1 cellular context compared by ENCODE assay signal in the genomic region with DNA sequence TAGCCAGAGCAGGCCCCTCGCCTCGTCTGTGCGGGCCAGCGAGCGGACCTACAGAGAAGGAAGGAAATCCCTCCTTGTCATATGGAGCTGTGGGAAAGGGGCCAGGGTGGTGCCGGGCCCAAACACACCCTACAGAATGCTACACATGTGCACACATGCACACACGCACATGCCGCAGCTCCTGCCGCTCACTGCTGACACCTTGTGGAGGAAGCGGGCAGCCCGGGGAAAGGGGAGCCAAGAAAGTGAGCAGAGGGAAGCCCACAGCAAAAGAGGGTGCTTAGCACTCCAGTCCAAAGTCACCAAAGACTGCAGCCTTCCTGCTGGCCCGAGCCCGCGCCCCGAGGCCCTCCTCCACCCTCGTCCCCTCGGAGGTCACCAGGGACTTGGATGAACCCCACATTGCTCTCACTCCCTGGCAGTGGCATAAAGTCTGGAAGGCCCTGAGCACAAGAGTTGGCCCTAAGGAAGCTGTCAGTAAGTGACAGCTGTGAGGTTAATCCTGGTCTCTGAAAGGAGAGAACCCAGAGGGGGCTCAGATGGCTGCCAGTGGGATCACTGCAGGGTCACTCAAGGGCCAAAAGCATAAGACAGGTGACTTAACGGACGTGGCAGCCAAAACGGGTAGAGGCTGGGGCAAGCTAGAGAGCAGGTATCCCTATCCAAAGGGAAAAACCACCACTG.
TF ChIP-seq lines count a peak whose summit lies in the region.

No MANE protein-coding gene starts in this region.

TF ChIP-seq in HepG2, 621 proteins besides CTCF, POLR2A, EP300 and RAD21 (continued from another document and continues in another):
- no peak for TF ChIP-seq FOXO1 (CRISPR knock-in tag; IDR thresholded peaks at IDR 0.05)
- TF ChIP-seq, protein P1, sequence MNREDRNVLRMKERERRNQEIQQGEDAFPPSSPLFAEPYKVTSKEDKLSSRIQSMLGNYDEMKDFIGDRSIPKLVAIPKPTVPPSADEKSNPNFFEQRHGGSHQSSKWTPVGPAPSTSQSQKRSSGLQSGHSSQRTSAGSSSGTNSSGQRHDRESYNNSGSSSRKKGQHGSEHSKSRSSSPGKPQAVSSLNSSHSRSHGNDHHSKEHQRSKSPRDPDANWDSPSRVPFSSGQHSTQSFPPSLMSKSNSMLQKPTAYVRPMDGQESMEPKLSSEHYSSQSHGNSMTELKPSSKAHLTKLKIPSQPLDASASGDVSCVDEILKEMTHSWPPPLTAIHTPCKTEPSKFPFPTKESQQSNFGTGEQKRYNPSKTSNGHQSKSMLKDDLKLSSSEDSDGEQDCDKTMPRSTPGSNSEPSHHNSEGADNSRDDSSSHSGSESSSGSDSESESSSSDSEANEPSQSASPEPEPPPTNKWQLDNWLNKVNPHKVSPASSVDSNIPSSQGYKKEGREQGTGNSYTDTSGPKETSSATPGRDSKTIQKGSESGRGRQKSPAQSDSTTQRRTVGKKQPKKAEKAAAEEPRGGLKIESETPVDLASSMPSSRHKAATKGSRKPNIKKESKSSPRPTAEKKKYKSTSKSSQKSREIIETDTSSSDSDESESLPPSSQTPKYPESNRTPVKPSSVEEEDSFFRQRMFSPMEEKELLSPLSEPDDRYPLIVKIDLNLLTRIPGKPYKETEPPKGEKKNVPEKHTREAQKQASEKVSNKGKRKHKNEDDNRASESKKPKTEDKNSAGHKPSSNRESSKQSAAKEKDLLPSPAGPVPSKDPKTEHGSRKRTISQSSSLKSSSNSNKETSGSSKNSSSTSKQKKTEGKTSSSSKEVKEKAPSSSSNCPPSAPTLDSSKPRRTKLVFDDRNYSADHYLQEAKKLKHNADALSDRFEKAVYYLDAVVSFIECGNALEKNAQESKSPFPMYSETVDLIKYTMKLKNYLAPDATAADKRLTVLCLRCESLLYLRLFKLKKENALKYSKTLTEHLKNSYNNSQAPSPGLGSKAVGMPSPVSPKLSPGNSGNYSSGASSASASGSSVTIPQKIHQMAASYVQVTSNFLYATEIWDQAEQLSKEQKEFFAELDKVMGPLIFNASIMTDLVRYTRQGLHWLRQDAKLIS (CRISPR knock-in tag; IDR thresholded peaks at IDR 0.05) = no peak
- no peak for TF ChIP-seq ZNF629 (CRISPR knock-in tag; conservative IDR thresholded peaks at IDR 0.05)
- TF ChIP-seq HOXA7 (CRISPR knock-in tag; IDR thresholded peaks at IDR 0.05) = no peak
- TF ChIP-seq THAP11 (CRISPR knock-in tag; IDR thresholded peaks at IDR 0.05) = 0 out of 2 replicates have a peak, but pooled peaks have one; percentile 23
- TF ChIP-seq, protein P2, sequence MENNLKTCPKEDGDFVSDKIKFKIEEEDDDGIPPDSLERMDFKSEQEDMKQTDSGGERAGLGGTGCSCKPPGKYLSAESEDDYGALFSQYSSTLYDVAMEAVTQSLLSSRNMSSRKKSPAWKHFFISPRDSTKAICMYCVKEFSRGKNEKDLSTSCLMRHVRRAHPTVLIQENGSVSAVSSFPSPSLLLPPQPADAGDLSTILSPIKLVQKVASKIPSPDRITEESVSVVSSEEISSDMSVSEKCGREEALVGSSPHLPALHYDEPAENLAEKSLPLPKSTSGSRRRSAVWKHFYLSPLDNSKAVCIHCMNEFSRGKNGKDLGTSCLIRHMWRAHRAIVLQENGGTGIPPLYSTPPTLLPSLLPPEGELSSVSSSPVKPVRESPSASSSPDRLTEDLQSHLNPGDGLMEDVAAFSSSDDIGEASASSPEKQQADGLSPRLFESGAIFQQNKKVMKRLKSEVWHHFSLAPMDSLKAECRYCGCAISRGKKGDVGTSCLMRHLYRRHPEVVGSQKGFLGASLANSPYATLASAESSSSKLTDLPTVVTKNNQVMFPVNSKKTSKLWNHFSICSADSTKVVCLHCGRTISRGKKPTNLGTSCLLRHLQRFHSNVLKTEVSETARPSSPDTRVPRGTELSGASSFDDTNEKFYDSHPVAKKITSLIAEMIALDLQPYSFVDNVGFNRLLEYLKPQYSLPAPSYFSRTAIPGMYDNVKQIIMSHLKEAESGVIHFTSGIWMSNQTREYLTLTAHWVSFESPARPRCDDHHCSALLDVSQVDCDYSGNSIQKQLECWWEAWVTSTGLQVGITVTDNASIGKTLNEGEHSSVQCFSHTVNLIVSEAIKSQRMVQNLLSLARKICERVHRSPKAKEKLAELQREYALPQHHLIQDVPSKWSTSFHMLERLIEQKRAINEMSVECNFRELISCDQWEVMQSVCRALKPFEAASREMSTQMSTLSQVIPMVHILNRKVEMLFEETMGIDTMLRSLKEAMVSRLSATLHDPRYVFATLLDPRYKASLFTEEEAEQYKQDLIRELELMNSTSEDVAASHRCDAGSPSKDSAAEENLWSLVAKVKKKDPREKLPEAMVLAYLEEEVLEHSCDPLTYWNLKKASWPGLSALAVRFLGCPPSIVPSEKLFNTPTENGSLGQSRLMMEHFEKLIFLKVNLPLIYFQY (CRISPR knock-in tag; IDR thresholded peaks at IDR 0.05; ENCODE audit: borderline replicate concordance) = no peak
- TF ChIP-seq ZZZ3 (CRISPR knock-in tag; IDR thresholded peaks at IDR 0.05; ENCODE audit: borderline replicate concordance) = no peak
- TF ChIP-seq ZNF660 (CRISPR knock-in tag; IDR thresholded peaks at IDR 0.05; ENCODE audit: borderline replicate concordance, low read depth) = no peak
- no peak for TF ChIP-seq KLF12 (CRISPR knock-in tag; IDR thresholded peaks at IDR 0.05; ENCODE audit: borderline replicate concordance)
- no peak for TF ChIP-seq RELA (CRISPR knock-in tag; IDR thresholded peaks at IDR 0.05)
- TF ChIP-seq ZNF546 (CRISPR knock-in tag; conservative IDR thresholded peaks at IDR 0.05) = no peak
- 0 out of 3 replicates have a peak, but pooled peaks have one; percentile 42 for TF ChIP-seq MXI1 (IDR thresholded peaks at IDR 0.05; ENCODE audit: borderline replicate concordance, low read depth, low read length)
- TF ChIP-seq ZNF484 (CRISPR knock-in tag; IDR thresholded peaks at IDR 0.05; ENCODE audit: borderline replicate concordance, low read depth) = no peak
- no peak for TF ChIP-seq ASH2L (IDR thresholded peaks at IDR 0.05; ENCODE audit: insufficient read length, low read depth, low read length)
- TF ChIP-seq BORCS8-MEF2B (CRISPR knock-in tag; IDR thresholded peaks at IDR 0.05) = peak; percentile 43; the same call in 1 of the 2 replicates
- TF ChIP-seq, protein P3, sequence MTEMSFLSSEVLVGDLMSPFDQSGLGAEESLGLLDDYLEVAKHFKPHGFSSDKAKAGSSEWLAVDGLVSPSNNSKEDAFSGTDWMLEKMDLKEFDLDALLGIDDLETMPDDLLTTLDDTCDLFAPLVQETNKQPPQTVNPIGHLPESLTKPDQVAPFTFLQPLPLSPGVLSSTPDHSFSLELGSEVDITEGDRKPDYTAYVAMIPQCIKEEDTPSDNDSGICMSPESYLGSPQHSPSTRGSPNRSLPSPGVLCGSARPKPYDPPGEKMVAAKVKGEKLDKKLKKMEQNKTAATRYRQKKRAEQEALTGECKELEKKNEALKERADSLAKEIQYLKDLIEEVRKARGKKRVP (CRISPR knock-in tag; IDR thresholded peaks at IDR 0.05) = no peak
- TF ChIP-seq JUND (CRISPR knock-in tag; IDR thresholded peaks at IDR 0.05) = no peak
- TF ChIP-seq ZNF839 (CRISPR knock-in tag; IDR thresholded peaks at IDR 0.05; ENCODE audit: borderline replicate concordance) = no peak
- TF ChIP-seq USF2 (IDR thresholded peaks at IDR 0.05; ENCODE audit: low read depth, low read length) = no peak
- no peak for TF ChIP-seq USF2 (CRISPR knock-in tag; IDR thresholded peaks at IDR 0.05; ENCODE audit: borderline replicate concordance)
- TF ChIP-seq ZNF777 (CRISPR knock-in tag; IDR thresholded peaks at IDR 0.05) = no peak
- no peak for TF ChIP-seq BRCA1 (CRISPR knock-in tag; IDR thresholded peaks at IDR 0.05)
- peak; percentile 56 for TF ChIP-seq SMC3 (IDR thresholded peaks at IDR 0.05; ENCODE audit: low read length)
- TF ChIP-seq, protein P4, sequence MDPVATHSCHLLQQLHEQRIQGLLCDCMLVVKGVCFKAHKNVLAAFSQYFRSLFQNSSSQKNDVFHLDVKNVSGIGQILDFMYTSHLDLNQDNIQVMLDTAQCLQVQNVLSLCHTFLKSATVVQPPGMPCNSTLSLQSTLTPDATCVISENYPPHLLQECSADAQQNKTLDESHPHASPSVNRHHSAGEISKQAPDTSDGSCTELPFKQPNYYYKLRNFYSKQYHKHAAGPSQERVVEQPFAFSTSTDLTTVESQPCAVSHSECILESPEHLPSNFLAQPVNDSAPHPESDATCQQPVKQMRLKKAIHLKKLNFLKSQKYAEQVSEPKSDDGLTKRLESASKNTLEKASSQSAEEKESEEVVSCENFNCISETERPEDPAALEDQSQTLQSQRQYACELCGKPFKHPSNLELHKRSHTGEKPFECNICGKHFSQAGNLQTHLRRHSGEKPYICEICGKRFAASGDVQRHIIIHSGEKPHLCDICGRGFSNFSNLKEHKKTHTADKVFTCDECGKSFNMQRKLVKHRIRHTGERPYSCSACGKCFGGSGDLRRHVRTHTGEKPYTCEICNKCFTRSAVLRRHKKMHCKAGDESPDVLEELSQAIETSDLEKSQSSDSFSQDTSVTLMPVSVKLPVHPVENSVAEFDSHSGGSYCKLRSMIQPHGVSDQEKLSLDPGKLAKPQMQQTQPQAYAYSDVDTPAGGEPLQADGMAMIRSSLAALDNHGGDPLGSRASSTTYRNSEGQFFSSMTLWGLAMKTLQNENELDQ (CRISPR knock-in tag; IDR thresholded peaks at IDR 0.05; ENCODE audit: borderline replicate concordance) = no peak
- no peak for TF ChIP-seq PCBP2 (optimal IDR thresholded peaks at IDR 0.05; ENCODE audit: low read depth, low read length, poor library complexity, severe bottlenecking)
- TF ChIP-seq MBNL3 (CRISPR knock-in tag; conservative IDR thresholded peaks at IDR 0.05) = no peak
- no peak for TF ChIP-seq MZF1 (CRISPR knock-in tag; IDR thresholded peaks at IDR 0.05; ENCODE audit: borderline replicate concordance)
- TF ChIP-seq, protein P5, sequence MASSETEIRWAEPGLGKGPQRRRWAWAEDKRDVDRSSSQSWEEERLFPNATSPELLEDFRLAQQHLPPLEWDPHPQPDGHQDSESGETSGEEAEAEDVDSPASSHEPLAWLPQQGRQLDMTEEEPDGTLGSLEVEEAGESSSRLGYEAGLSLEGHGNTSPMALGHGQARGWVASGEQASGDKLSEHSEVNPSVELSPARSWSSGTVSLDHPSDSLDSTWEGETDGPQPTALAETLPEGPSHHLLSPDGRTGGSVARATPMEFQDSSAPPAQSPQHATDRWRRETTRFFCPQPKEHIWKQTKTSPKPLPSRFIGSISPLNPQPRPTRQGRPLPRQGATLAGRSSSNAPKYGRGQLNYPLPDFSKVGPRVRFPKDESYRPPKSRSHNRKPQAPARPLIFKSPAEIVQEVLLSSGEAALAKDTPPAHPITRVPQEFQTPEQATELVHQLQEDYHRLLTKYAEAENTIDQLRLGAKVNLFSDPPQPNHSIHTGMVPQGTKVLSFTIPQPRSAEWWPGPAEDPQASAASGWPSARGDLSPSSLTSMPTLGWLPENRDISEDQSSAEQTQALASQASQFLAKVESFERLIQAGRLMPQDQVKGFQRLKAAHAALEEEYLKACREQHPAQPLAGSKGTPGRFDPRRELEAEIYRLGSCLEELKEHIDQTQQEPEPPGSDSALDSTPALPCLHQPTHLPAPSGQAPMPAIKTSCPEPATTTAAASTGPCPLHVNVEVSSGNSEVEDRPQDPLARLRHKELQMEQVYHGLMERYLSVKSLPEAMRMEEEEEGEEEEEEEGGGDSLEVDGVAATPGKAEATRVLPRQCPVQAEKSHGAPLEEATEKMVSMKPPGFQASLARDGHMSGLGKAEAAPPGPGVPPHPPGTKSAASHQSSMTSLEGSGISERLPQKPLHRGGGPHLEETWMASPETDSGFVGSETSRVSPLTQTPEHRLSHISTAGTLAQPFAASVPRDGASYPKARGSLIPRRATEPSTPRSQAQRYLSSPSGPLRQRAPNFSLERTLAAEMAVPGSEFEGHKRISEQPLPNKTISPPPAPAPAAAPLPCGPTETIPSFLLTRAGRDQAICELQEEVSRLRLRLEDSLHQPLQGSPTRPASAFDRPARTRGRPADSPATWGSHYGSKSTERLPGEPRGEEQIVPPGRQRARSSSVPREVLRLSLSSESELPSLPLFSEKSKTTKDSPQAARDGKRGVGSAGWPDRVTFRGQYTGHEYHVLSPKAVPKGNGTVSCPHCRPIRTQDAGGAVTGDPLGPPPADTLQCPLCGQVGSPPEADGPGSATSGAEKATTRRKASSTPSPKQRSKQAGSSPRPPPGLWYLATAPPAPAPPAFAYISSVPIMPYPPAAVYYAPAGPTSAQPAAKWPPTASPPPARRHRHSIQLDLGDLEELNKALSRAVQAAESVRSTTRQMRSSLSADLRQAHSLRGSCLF (CRISPR knock-in tag; IDR thresholded peaks at IDR 0.05; ENCODE audit: borderline replicate concordance) = no peak
- peak; percentile 50 for TF ChIP-seq SALL1 (CRISPR knock-in tag; IDR thresholded peaks at IDR 0.05)
- TF ChIP-seq KLF13 (CRISPR knock-in tag; IDR thresholded peaks at IDR 0.05) = no peak
- TF ChIP-seq ZFP41 (CRISPR knock-in tag; IDR thresholded peaks at IDR 0.05; ENCODE audit: borderline replicate concordance) = no peak
